Comparison of ENCODE assay signal across 1 cellular context in the genomic region with DNA sequence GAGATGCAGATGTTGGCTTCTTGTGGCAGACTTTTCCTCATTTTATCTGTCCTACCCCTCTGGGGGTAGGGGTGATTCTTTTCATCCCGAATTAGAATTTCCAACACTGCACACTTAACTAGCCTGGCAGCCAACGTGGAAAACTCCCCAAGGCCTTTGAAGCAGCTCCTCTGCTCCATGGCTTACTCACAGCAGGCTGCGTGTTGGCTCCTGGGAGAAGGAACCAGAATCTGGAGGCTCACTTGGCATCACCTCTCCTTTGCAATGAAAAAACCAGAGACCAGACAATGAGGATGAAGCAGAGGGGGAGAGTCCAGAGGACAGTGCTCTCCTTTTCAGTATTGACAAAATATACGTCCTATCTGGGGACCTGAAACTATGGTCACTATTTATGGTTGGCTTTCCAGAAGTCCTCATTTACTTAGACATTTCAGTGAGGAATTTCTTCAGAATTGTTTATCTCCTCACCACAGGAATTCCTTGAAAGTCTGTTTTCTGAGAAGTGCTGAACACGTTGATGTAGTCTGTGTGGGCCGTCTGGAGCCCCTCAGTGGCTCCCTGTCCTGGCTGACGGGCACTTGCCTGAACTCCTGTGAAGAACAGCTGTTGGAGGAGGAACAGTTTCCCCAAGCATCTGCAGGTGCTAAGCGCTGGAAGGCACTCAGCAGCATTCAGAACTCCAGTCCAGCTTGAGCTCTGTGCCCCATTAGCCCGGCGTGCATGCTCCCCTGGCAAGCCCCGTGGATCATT.
TF ChIP-seq lines count a peak whose summit lies in the region.

No MANE protein-coding gene starts in this region.

TF ChIP-seq in IMR-90, 13 proteins besides CTCF, POLR2A, EP300 and RAD21:
- no peak for TF ChIP-seq NFE2L2 (IDR thresholded peaks at IDR 0.05; ENCODE audit: low read depth, low read length)
- no peak for TF ChIP-seq CHD1 (IDR thresholded peaks at IDR 0.05; ENCODE audit: low read depth, low read length)
- TF ChIP-seq, protein P1, sequence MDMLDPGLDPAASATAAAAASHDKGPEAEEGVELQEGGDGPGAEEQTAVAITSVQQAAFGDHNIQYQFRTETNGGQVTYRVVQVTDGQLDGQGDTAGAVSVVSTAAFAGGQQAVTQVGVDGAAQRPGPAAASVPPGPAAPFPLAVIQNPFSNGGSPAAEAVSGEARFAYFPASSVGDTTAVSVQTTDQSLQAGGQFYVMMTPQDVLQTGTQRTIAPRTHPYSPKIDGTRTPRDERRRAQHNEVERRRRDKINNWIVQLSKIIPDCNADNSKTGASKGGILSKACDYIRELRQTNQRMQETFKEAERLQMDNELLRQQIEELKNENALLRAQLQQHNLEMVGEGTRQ (IDR thresholded peaks at IDR 0.05; ENCODE audit: low read depth, low read length) = no peak
- TF ChIP-seq RCOR1 (IDR thresholded peaks at IDR 0.05; ENCODE audit: insufficient replicate concordance, low read length) = no peak
- no peak for TF ChIP-seq CEBPB (IDR thresholded peaks at IDR 0.05; ENCODE audit: low read depth, low read length)
- no peak for TF ChIP-seq MAFK (IDR thresholded peaks at IDR 0.05; ENCODE audit: low read depth, low read length)
TF ChIP-seq in IMR-90: peak in this region for 0.
